Comparison of ENCODE assay signal across 12 cellular contexts in the genomic region with DNA sequence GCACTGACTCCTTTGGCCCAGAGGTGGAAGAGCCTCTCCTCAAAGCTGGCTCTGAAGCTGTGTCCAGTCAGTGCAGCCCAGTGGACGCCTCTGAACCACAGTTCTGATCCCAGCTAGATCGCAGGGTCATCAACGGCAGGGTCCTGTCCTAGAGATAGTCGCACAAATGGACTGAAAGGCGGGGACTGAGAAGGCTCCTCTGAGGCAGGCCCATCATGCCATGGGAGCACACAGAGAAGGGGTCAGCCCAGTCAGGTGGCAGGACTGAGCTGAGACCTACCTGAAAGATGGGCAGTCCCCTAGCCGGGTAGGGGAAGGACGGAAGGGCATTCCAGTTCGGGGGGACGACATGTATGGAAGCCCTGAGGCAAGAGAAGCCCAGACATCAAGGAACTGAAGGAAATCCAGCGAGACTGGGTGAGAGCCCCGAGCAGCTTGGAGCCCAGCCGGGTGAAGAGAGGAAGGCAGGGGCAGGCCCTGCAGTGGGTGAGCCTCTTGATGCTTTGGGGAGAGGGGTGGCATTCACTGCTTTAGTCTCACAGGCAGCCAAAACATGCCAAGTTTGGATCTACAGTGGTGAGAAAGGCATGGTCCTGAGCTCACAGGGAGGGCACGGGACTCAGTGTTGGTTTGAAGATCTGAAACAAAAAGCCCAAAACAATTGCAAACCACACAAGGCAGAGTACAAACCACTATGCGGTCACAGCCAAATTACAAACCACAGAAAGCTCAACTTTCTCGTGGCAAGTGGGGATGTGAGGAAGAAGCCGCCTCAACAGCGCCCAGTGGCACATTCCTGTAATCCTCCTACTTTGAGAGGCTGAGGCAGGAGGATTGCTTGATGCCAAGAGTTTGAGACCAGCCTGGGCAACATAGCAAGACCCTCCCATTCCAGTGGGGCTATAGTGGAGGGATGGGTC. TPM values are rescaled to one million over a fixed set of nuclear protein-coding genes. Genes with fewer than 3 reads are reported as not detected.
DNase-seq lines count a peak whose midpoint lies in the region; ATAC-seq and TF ChIP-seq lines count a peak whose summit lies in the region.
"Had no signal": no experiment of that assay in that cellular context is flagged by ENCODE, and none has a peak within 500 bp of the region (broad histone marks: within the 10 kb centered on the region; RNA-seq: fewer than 3 reads in every experiment).

No MANE protein-coding gene starts in this region.

- ATAC-seq in Right ventricle myocardium inferior: no peak
- no peak for ATAC-seq in left ventricle myocardium superior
- ATAC-seq in HG02678 (IDR thresholded peaks at IDR 0.05; ENCODE audit: unreplicated experiment): no peak

- no peaks in the 10 kb centered on the region for H3K9me3 ChIP-seq in cardiac muscle cell (ENCODE audit: low read depth)
- no peaks in the 10 kb centered on the region for H3K9me3 ChIP-seq in transverse colon
- H3K9me3 ChIP-seq: SJCRH30, tibial artery had no signal

- no peak overlapping the region for H3K4me3 ChIP-seq in cardiac muscle cell
- H3K4me3 ChIP-seq in transverse colon: no peak overlapping the region
- H3K4me3 ChIP-seq: coronary artery, SJCRH30, tibial artery had no signal

- H3K27ac ChIP-seq in cardiac muscle cell: peak overlapping the region; percentile 39
- H3K27ac ChIP-seq in transverse colon: no peak overlapping the region
- H3K27ac ChIP-seq: SJCRH30 had no signal

- TF ChIP-seq CTCF in cardiac muscle cell (IDR thresholded peaks at IDR 0.05; ENCODE audit: low read depth, low read length) (no peak), transverse colon (IDR thresholded peaks at IDR 0.05) (no peak)

- in situ Hi-C loops in transverse colon (cut with MboI; ENCODE audit: low pct_ligation_motif_present in 1 of 4, low pct_unique_long_range_greater_than_20kb in 1 of 4, low sequenced_read_pairs in 3 of 4): loop anchor here in 1 of 4 donors (5.0 kb wide), 1 partner anchor 51 kb away; the partner anchor contains the start of gene DACT3

- DNase-seq in cardiac muscle cell (ENCODE audit: low read depth in 1 of 2, low spot score in 1 of 2) (peak in 1 of 2 donors; percentile 51), Right ventricle myocardium inferior (ENCODE audit: missing footprints) (no peak), left ventricle myocardium superior (peak; percentile 23), transverse colon (peak; percentile 15), NCI-H1092 (lab: John Stamatoyannopoulos, UW) (no peak), HPDE6-E6E7 (ENCODE audit: extremely low spot score) (no peak)
- DNase-seq in activated CD4-positive, alpha-beta T cell treated with anti-CD3 and anti-CD28 coated beads, Interleukin-2, amount 50 U/mL, for 48 hours: peak; percentile 37 to 56
- DNase-seq: SJCRH30 had no signal

- H3K27me3 ChIP-seq in cardiac muscle cell: no peaks in the 10 kb centered on the region
- H3K27me3 ChIP-seq in transverse colon: no peaks in the 10 kb centered on the region
- H3K27me3 ChIP-seq: SJCRH30, tibial artery had no signal

- no peak for TF ChIP-seq POLR2A in transverse colon (IDR thresholded peaks at IDR 0.05)

- WGBS in transverse colon (ENCODE audit: low coverage in 1 of 2), 2 donors: 69 to 75% methylated on average over 7 to 17 of the region's 17 CpGs

- H3K4me1 ChIP-seq in cardiac muscle cell (ENCODE audit: low read depth) (no peaks in the 10 kb centered on the region), transverse colon (peaks cover 0 to 19% (median 4%) of the 10 kb centered on the region in 4 donors)
- H3K4me1 ChIP-seq: SJCRH30 had no signal

- TF ChIP-seq EP300 in transverse colon (IDR thresholded peaks at IDR 0.05; ENCODE audit: low read depth): no peak

- intact Hi-C loops in Right ventricle myocardium inferior (cut with DNase I): no loop called here
- intact Hi-C loops in left ventricle myocardium superior (cut with micrococcal nuclease): no loop called here
- intact Hi-C loops in transverse colon (cut with DNase I; ENCODE audit: low total_unique reads): no loop called here

- H3K36me3 ChIP-seq in cardiac muscle cell: peaks cover 27% of the 10 kb centered on the region
- H3K36me3 ChIP-seq in transverse colon: peaks cover 0 to 39% (median 13%) of the 10 kb centered on the region in 4 donors

RNA-seq across cellular contexts. Expression of gene CALM3, which starts 10.0 kb away (rescaled TPM):
- total RNA-seq in cardiac muscle cell (414 and 867 TPM in 2 replicates), Right ventricle myocardium inferior (378 TPM), left ventricle myocardium superior (323 TPM), transverse colon (100 to 1,000 TPM; 160 to 923 (median 194) TPM)
- 412 and 576 TPM in 2 replicates for polyA plus RNA-seq in cardiac muscle cell

RNA-seq across cellular contexts. Expression of gene PTGIR, which starts 13.8 kb away (rescaled TPM):
- total RNA-seq in cardiac muscle cell: 0.12 and 0.35 TPM in 2 replicates
- 0.82 TPM in 1 of 2 replicates, not detected in the other for polyA plus RNA-seq in cardiac muscle cell
- 3.8 TPM for total RNA-seq in Right ventricle myocardium inferior
- 3.0 TPM for total RNA-seq in left ventricle myocardium superior
- 1 to 10 TPM in 2 of 4 donors, under 1 TPM in 1, not detected in 1; 0.55 to 2.4 (median 2.2) TPM for total RNA-seq in transverse colon
- total RNA-seq: SJCRH30 had no signal

RNA-seq across cellular contexts. Expression of gene GNG8, which starts 24.9 kb away (rescaled TPM):
- total RNA-seq in cardiac muscle cell (not detected in 2 replicates), Right ventricle myocardium inferior (not detected), left ventricle myocardium superior (not detected), transverse colon (not detected)
- polyA plus RNA-seq in cardiac muscle cell: 6.8 and 16.2 TPM in 2 replicates
- total RNA-seq: Daoy, SJCRH30 had no signal

RNA-seq across cellular contexts. Expression of gene DACT3, which starts 49.9 kb away (rescaled TPM):
- total RNA-seq in cardiac muscle cell (115 and 142 TPM in 2 replicates), Right ventricle myocardium inferior (14.1 TPM), left ventricle myocardium superior (14.1 TPM), transverse colon (10 to 100 TPM in 1 of 4 donors, 1 to 10 TPM in 3; 5.3 to 27.1 (median 7.5) TPM)
- 107 and 153 TPM in 2 replicates for polyA plus RNA-seq in cardiac muscle cell

Comparison
In these comparisons a context has a peak if more than half of its experiments do, and no peak if none do; other contexts are left out.
1. DNase-seq: peak in activated CD4-positive, alpha-beta T cell treated with anti-CD3 and anti-CD28 coated beads, Interleukin-2, amount 50 U/mL, for 48 hours (2 of 2), left ventricle myocardium superior (single experiment) and transverse colon (single experiment); none in Right ventricle myocardium inferior (single experiment), NCI-H1092 (single experiment) and HPDE6-E6E7 (single experiment).